ENCODE assay signal across 20 cellular contexts in genomic region chr3:150394606-150395005, GRCh38. TPM values are rescaled to one million over a fixed set of nuclear protein-coding genes. Genes with fewer than 3 reads are reported as not detected.
A peak's percentile ranks its signal among the peaks of the same experiment; 100 is the strongest.
DNase-seq lines count a peak whose midpoint lies in the region; ATAC-seq, FAIRE-seq and TF ChIP-seq lines count a peak whose summit lies in the region.
"Had no signal": no experiment of that assay in that cellular context is flagged by ENCODE, and none has a peak within 500 bp of the region (broad histone marks: within the 10 kb centered on the region; RNA-seq: fewer than 3 reads in every experiment).

No MANE protein-coding gene starts in this region.

- H4K5ac ChIP-seq in mesendoderm (ENCODE audit: low read length), result no peak overlapping the region

- intact Hi-C loops in Panc1 (cut with micrococcal nuclease; ENCODE audit: unreplicated experiment), result no loop called here
- intact Hi-C loops in left lung (cut with DNase I), result no loop called here

- WGBS in trophoblast cell (ENCODE audit: extremely low coverage, insufficient coverage, insufficient read length), result no CpG with 5 or more reads among the region's 2 CpGs
- no CpG with 5 or more reads among the region's 2 CpGs for WGBS in mesendoderm (ENCODE audit: extremely low coverage, insufficient coverage, low lambda C conversion rate)

- no peak overlapping the region for H3K23ac ChIP-seq in trophoblast cell (ENCODE audit: low read length)
- no peak overlapping the region for H3K23ac ChIP-seq in mesendoderm (ENCODE audit: low read length)

- TF ChIP-seq CTCF in Panc1 (IDR thresholded peaks at IDR 0.05) (no peak), keratinocyte (optimal IDR thresholded peaks at IDR 0.05 in 1 of 3, IDR thresholded peaks at IDR 0.05 in 1 of 3, conservative IDR thresholded peaks at IDR 0.05 in 1 of 3; ENCODE audit: extremely low read depth in 1 of 3, insufficient read depth in 2 of 3, low read length in 3 of 3) (no peak), left lung (IDR thresholded peaks at IDR 0.05) (no peak)

- no peak overlapping the region for H2BK120ac ChIP-seq in trophoblast cell (ENCODE audit: insufficient read depth, low read length, poor library complexity)
- H2BK120ac ChIP-seq in mesendoderm (ENCODE audit: low read depth, low read length), result no peak overlapping the region

- H3K4ac ChIP-seq in trophoblast cell (ENCODE audit: low read depth, low read length) (no peak overlapping the region), mesendoderm (ENCODE audit: low read depth, low read length) (no peak overlapping the region)

- POLR2A ChIA-PET in Panc1 (lab: Charles Lee), result interaction anchor here (0.5 to 0.7 kb wide), 2 partner anchors 11 to 193 kb away, joined by 3 read pairs; no protein-coding TSS in a partner anchor

- H4K12ac ChIP-seq in trophoblast cell (ENCODE audit: low read depth, low read length), result no peak overlapping the region

- no peak overlapping the region for H3K4me2 ChIP-seq in keratinocyte (ENCODE audit: control insufficient read depth, extremely low read depth, insufficient read depth, low read depth, low read length)
- no peak overlapping the region for H3K4me2 ChIP-seq in trophoblast cell (ENCODE audit: low read length)
- H3K4me2 ChIP-seq in mesendoderm (ENCODE audit: low read length), result no peak overlapping the region

- no peak overlapping the region for H2AK5ac ChIP-seq in trophoblast cell (ENCODE audit: low read length)
- no peak overlapping the region for H2AK5ac ChIP-seq in mesendoderm (ENCODE audit: low read length)

- H3K18ac ChIP-seq in trophoblast cell (ENCODE audit: low read length) (no peak overlapping the region), mesendoderm (ENCODE audit: low read length) (no peak overlapping the region)

- H3K9me3 ChIP-seq in Panc1 (ENCODE audit: control insufficient read depth, insufficient read depth, low read depth, low read length) (no peaks in the 10 kb centered on the region), keratinocyte (ENCODE audit: control insufficient read depth, low read depth, low read length) (no peaks in the 10 kb centered on the region), trophoblast cell (ENCODE audit: insufficient read depth, low read depth, low read length) (no peaks in the 10 kb centered on the region), left lung (no peaks in the 10 kb centered on the region)
- H3K9me3 ChIP-seq: BE2C had no signal

- H3K36me3 ChIP-seq in Panc1 (ENCODE audit: control insufficient read depth, insufficient read depth, low read length), result no peaks in the 10 kb centered on the region
- no peaks in the 10 kb centered on the region for H3K36me3 ChIP-seq in keratinocyte (ENCODE audit: control insufficient read depth in 2 of 2, extremely low read depth in 1 of 2, insufficient read depth in 2 of 2, low read length in 2 of 2)
- no peaks in the 10 kb centered on the region for H3K36me3 ChIP-seq in trophoblast cell (ENCODE audit: control insufficient read depth in 1 of 2, insufficient read depth in 2 of 2, low read length in 2 of 2)
- no peaks in the 10 kb centered on the region for H3K36me3 ChIP-seq in mesendoderm (ENCODE audit: control insufficient read depth, insufficient read depth, low read length)
- no peaks in the 10 kb centered on the region for H3K36me3 ChIP-seq in left lung
- H3K36me3 ChIP-seq: BE2C had no signal

- H4K91ac ChIP-seq in trophoblast cell (ENCODE audit: low read depth, low read length), result no peak overlapping the region

- H4K8ac ChIP-seq in trophoblast cell (ENCODE audit: low read depth, low read length), result no peak overlapping the region
- no peak overlapping the region for H4K8ac ChIP-seq in mesendoderm (ENCODE audit: low read depth, low read length)

- H3K79me1 ChIP-seq in trophoblast cell (ENCODE audit: low read length), result no peaks in the 10 kb centered on the region
- H3K79me1 ChIP-seq in mesendoderm (ENCODE audit: low read length), result no peaks in the 10 kb centered on the region

- no peak overlapping the region for H2BK12ac ChIP-seq in trophoblast cell (ENCODE audit: low read length)

- H2AFZ ChIP-seq in keratinocyte (ENCODE audit: control insufficient read depth, low read length) (no peak overlapping the region), trophoblast cell (ENCODE audit: insufficient read depth, low read length, poor library complexity) (no peak overlapping the region)
- H2AFZ ChIP-seq: GM23248 had no signal

- dilution Hi-C loops in keratinocyte (cut with MboI; ENCODE audit: extremely low pct_ligation_motif_present, low sequenced_read_pairs), result no loop called here

- H3K27ac ChIP-seq in Panc1 (ENCODE audit: low read length) (peak overlapping the region; percentile 31; the same call in 1 of the 2 replicates), keratinocyte (ENCODE audit: control insufficient read depth, insufficient read depth, low read length) (no peak overlapping the region), trophoblast cell (ENCODE audit: low read depth, low read length) (no peak overlapping the region), mesendoderm (ENCODE audit: low read depth, low read length) (no peak overlapping the region), left lung (no peak overlapping the region)
- H3K27ac ChIP-seq: GM23248, HL-60 had no signal

- no peak overlapping the region for H2BK15ac ChIP-seq in mesendoderm (replicated peaks; ENCODE audit: low read depth)

- H3K14ac ChIP-seq in trophoblast cell (ENCODE audit: low read length), result no peak overlapping the region

- DNase-seq in Panc1 (ENCODE audit: low read depth, low spot score) (no peak), keratinocyte (ENCODE audit: low read depth, low spot score) (no peak), trophoblast cell (peak; percentile 29 to 66), mesendoderm (no peak), left lung (no peak), erythroblast (lab: John Stamatoyannopoulos, UW) (no peak)
- DNase-seq: ACHN; BE2C; C1 segment of cervical spinal cord; CD4-positive, CD25-positive, alpha-beta regulatory T cell; CD8-positive, alpha-beta memory T cell; COR-L47; DMS 273 treated with DMSO at 0.1 percent for 48 hours; GDM1; GM23248; HCEC 1CT had no signal

- no peaks in the 10 kb centered on the region for H3K27me3 ChIP-seq in Panc1 (ENCODE audit: control insufficient read depth, insufficient read depth, low read length)
- no peaks in the 10 kb centered on the region for H3K27me3 ChIP-seq in keratinocyte (ENCODE audit: control insufficient read depth, extremely low read depth, insufficient read depth, low read length)
- H3K27me3 ChIP-seq in trophoblast cell (ENCODE audit: insufficient read depth, low read length), result no peaks in the 10 kb centered on the region
- no peaks in the 10 kb centered on the region for H3K27me3 ChIP-seq in mesendoderm (ENCODE audit: insufficient read depth, low read length, poor library complexity)
- H3K27me3 ChIP-seq in left lung, result no peaks in the 10 kb centered on the region
- H3K27me3 ChIP-seq: BE2C had no signal

- no peak overlapping the region for H3K9ac ChIP-seq in keratinocyte (ENCODE audit: control insufficient read depth, extremely low read depth, insufficient read depth, low read length)
- no peak overlapping the region for H3K9ac ChIP-seq in trophoblast cell (ENCODE audit: low read length)
- H3K9ac ChIP-seq in mesendoderm (ENCODE audit: low read length), result no peak overlapping the region
- H3K9ac ChIP-seq: GM23248 had no signal

- no peaks in the 10 kb centered on the region for H3K9me1 ChIP-seq in keratinocyte (ENCODE audit: control insufficient read depth, extremely low read depth, insufficient read depth, low read length)

- H3K56ac ChIP-seq in mesendoderm (ENCODE audit: low read length), result no peak overlapping the region

- no peak for TF ChIP-seq POLR2A in erythroblast (IDR thresholded peaks at IDR 0.05; ENCODE audit: low read length)

- H3K79me2 ChIP-seq in keratinocyte (ENCODE audit: control insufficient read depth, insufficient read depth, low read length), result no peaks in the 10 kb centered on the region
- H3K79me2 ChIP-seq in trophoblast cell (ENCODE audit: control insufficient read depth, insufficient read depth, low read length, poor library complexity), result no peaks in the 10 kb centered on the region
- no peaks in the 10 kb centered on the region for H3K79me2 ChIP-seq in mesendoderm (ENCODE audit: control insufficient read depth, insufficient read depth, low read length)

- ATAC-seq in Panc1 (no peak), left lung (no peak)

- CTCF ChIA-PET in Panc1 (lab: Charles Lee), result no interaction called here

- H3K4me3 ChIP-seq in Panc1 (ENCODE audit: low read depth in 2 of 2, low read length in 2 of 2) (no peak overlapping the region), keratinocyte (ENCODE audit: control insufficient read depth in 2 of 3, extremely low read depth in 1 of 3, insufficient read depth in 2 of 3, low read depth in 1 of 3, low read length in 3 of 3) (no peak overlapping the region), trophoblast cell (ENCODE audit: low read depth, low read length) (no peak overlapping the region), mesendoderm (ENCODE audit: low read length) (no peak overlapping the region), left lung (no peak overlapping the region)
- H3K4me3 ChIP-seq: GM23248 had no signal

- FAIRE-seq in keratinocyte (lab: Jason Lieb, UNC), result peak; percentile 5
- FAIRE-seq: A204.1, GM12892, GM18507 had no signal

- BruUV-seq in Panc1 (replicated peaks; lab: Mats Ljungman, UMichigan), result no TSS peak

- peaks cover 3% of the 10 kb centered on the region; the same call in 1 of the 2 replicates for H3K4me1 ChIP-seq in Panc1 (ENCODE audit: control insufficient read depth, insufficient read depth, low read length)
- peaks cover 13% of the 10 kb centered on the region for H3K4me1 ChIP-seq in keratinocyte (ENCODE audit: control insufficient read depth, extremely low read depth, insufficient read depth, low read length)
- peaks cover 6 to 9% of the 10 kb centered on the region in 2 experiments for H3K4me1 ChIP-seq in trophoblast cell (ENCODE audit: control insufficient read depth in 1 of 2, insufficient read depth in 2 of 2, low read length in 2 of 2)
- peaks cover 2% of the 10 kb centered on the region for H3K4me1 ChIP-seq in mesendoderm (ENCODE audit: control insufficient read depth, low read depth, low read length)
- no peaks in the 10 kb centered on the region for H3K4me1 ChIP-seq in left lung
- H3K4me1 ChIP-seq: BE2C had no signal

- no peaks in the 10 kb centered on the region for H4K20me1 ChIP-seq in keratinocyte (ENCODE audit: control insufficient read depth, extremely low read depth, insufficient read depth, low read length)

- in situ Hi-C loops in Panc1 (cut with HindIII; ENCODE audit: low pct_unique_long_range_greater_than_20kb, low sequenced_read_pairs), result no loop called here

- H2BK5ac ChIP-seq in trophoblast cell (ENCODE audit: low read depth, low read length, poor library complexity) (no peak overlapping the region), mesendoderm (ENCODE audit: low read length) (no peak overlapping the region)

RNA-seq across cellular contexts. Expression of gene TSC22D2, which starts 13.5 kb away (rescaled TPM):
- total RNA-seq in Panc1 (2021; ENCODE audit: unreplicated experiment) (43.1 TPM), left lung (10 to 100 TPM; 25.9 to 46.6 TPM)
- polyA plus RNA-seq in Panc1 (2012; ENCODE audit: insufficient read length), result 16.4 TPM
- 16.3 to 22.3 TPM (median 19.3 TPM) in 3 replicates for polyA plus RNA-seq in keratinocyte
- polyA plus RNA-seq in keratinocyte (2011; ENCODE audit: low read depth), result 125 TPM
- 7.4 and 15.8 TPM in 2 replicates for polyA plus RNA-seq in keratinocyte (2011; cell fraction: cytosol; rRNA removed)
- 43.1 and 52.5 TPM in 2 replicates for polyA plus RNA-seq in keratinocyte (2011; cell fraction: nucleus; rRNA removed)
- polyA plus RNA-seq in keratinocyte (2012; ENCODE audit: low replicate concordance), result 20.4 and 38.9 TPM in 2 replicates
- 19.9 to 41.0 TPM (median 28.5 TPM) in 3 replicates for polyA minus RNA-seq in keratinocyte
- polyA minus RNA-seq in keratinocyte (2011; cell fraction: cytosol; rRNA and poly(A)+ RNA removed), result 13.8 TPM
- 52.3 and 100 TPM in 2 replicates for polyA minus RNA-seq in keratinocyte (2011; cell fraction: nucleus; rRNA and poly(A)+ RNA removed)
- 64.7 and 65.3 TPM in 2 replicates for polyA plus RNA-seq in trophoblast cell (2013)
- 17.9 TPM for polyA plus RNA-seq in mesendoderm (2013, experiment 1 of 2)
- polyA plus RNA-seq in mesendoderm (2013, experiment 2 of 2), result 18.6 TPM

Comparison
In these comparisons a context has a peak if more than half of its experiments do, and no peak if none do; other contexts are left out.
1. DNase-seq: peak in trophoblast cell (2 of 2); none in Panc1 (single experiment), keratinocyte (single experiment), mesendoderm (single experiment), left lung (0 of 2) and erythroblast (0 of 2).